Comparison of ENCODE assay signal across 8 cellular contexts in the genomic region with DNA sequence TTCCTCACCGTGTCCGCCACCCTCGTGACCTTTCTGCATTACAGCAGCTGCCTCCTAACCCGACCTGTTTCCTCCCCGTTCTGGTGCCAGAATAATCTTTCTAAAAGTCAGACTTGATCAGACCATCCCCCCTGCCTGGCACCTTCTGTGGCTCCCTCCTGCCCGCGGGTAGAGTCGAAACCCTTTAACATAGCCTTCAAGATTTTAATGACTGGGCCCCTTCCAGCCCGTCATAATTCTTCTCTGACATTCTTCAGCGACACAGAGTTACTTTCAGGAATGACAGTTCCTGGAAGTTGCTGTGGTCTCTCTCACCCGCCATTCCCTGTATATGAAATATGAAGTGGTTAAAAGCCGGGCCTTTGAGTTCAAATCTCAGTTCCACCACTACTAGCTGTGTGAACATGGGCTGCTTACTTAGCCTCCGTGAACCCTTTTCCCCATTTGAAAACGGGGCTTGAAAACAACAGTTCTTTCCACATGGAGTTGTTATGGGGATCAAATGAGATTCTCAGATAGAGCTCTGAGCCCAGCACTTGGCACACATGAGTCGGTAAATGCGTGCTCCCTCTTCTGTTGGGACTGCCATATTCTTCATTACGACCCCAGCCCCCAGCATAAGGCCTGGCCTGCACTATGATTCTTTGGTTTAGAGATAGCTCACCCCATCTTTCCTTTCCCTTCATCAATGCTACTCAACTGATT. TPM values are rescaled to one million over a fixed set of nuclear protein-coding genes. Genes with fewer than 3 reads are reported as not detected.
DNase-seq lines count a peak whose midpoint lies in the region; ATAC-seq and TF ChIP-seq lines count a peak whose summit lies in the region.

No MANE protein-coding gene starts in this region.

- H3K27ac ChIP-seq in heart right ventricle (peak overlapping the region; percentile 63 to 97 (median 92)), sigmoid colon (peak overlapping the region; percentile 95 to 98 (median 96))

- peak; percentile 0 for ATAC-seq in HG03460 (IDR thresholded peaks at IDR 0.05; ENCODE audit: unreplicated experiment)
- ATAC-seq in activated CD8-positive, alpha-beta T cell treated with anti-CD3 and anti-CD28 coated beads, Interleukin-2, amount 10 ng/mL, durations not matched to agents 7 days and 5 days: no peak
- ATAC-seq in heart right ventricle: peak in 1 of 8 donors; percentile 0
- no peak for ATAC-seq in GM21619 (IDR thresholded peaks at IDR 0.05; ENCODE audit: unreplicated experiment)
- no peak for ATAC-seq in HG03095 (IDR thresholded peaks at IDR 0.05; ENCODE audit: unreplicated experiment)

- intact Hi-C loops in heart right ventricle (cut with DNase I): loop anchor here in 4 of 10 donors (2.0 to 10.0 kb wide), 4 partner anchors 74 to 200 kb away; a partner anchor contains a TSS
- intact Hi-C loops in sigmoid colon (cut with DNase I): loop anchor here (2.0 to 10.0 kb wide), 3 partner anchors 74 to 1768 kb away; a partner anchor contains a TSS

- TF ChIP-seq POLR2A in sigmoid colon (IDR thresholded peaks at IDR 0.05): no peak

- peak overlapping the region; percentile 99 for H3K27ac Mint-ChIP-seq in activated CD8-positive, alpha-beta T cell treated with anti-CD3 and anti-CD28 coated beads, Interleukin-2, amount 10 ng/mL, durations not matched to agents 7 days and 5 days

- WGBS in heart right ventricle, 2 donors: 6 to 7% methylated on average over 14 to 17 of the region's 17 CpGs
- WGBS in sigmoid colon, 2 donors: 2 to 4% methylated on average over 17 of the region's 17 CpGs

- no peak for TF ChIP-seq EP300 in sigmoid colon (IDR thresholded peaks at IDR 0.05)

- no peaks in the 10 kb centered on the region for H3K9me3 Mint-ChIP-seq in activated CD8-positive, alpha-beta T cell treated with anti-CD3 and anti-CD28 coated beads, Interleukin-2, amount 10 ng/mL, durations not matched to agents 7 days and 5 days (ENCODE audit: insufficient read depth)

- H3K9me3 ChIP-seq in heart right ventricle: no peaks in the 10 kb centered on the region
- H3K9me3 ChIP-seq in sigmoid colon: no peaks in the 10 kb centered on the region

- POLR2A ChIA-PET in activated CD8-positive, alpha-beta T cell treated with anti-CD3 and anti-CD28 coated beads, Interleukin-2, amount 10 ng/mL, durations not matched to agents 7 days and 5 days (lab: Charles Lee): interaction anchor here (0.7 to 3.5 kb wide), 11 partner anchors 11 to 199 kb away, joined by 3 to 23 read pairs (median 4); a partner anchor contains a TSS

- H3K36me3 ChIP-seq in heart right ventricle (peaks cover 0 to 28% (median 4%) of the 10 kb centered on the region in 9 donors), sigmoid colon (peaks cover 0 to 17% (median 6%) of the 10 kb centered on the region in 4 donors)

- peak; percentile 31 for DNase-seq in COLO668 (lab: John Stamatoyannopoulos, UW; ENCODE audit: unreplicated experiment)
- peak; percentile 64 for DNase-seq in activated CD8-positive, alpha-beta T cell treated with anti-CD3 and anti-CD28 coated beads, Interleukin-2, amount 10 ng/mL, durations not matched to agents 7 days and 5 days
- DNase-seq in heart right ventricle: no peak
- DNase-seq in sigmoid colon: no peak
- DNase-seq in UCSD-AML1 (lab: John Stamatoyannopoulos, UW; ENCODE audit: unreplicated experiment): no peak

- H3K4me1 ChIP-seq in heart right ventricle: peaks cover 0 to 36% (median 14%) of the 10 kb centered on the region in 9 donors
- H3K4me1 ChIP-seq in sigmoid colon: peaks cover 0 to 20% (median 9%) of the 10 kb centered on the region in 4 donors

- H3K4me1 Mint-ChIP-seq in activated CD8-positive, alpha-beta T cell treated with anti-CD3 and anti-CD28 coated beads, Interleukin-2, amount 10 ng/mL, durations not matched to agents 7 days and 5 days (ENCODE audit: low read depth): peaks cover 33% of the 10 kb centered on the region

- H3K36me3 Mint-ChIP-seq in activated CD8-positive, alpha-beta T cell treated with anti-CD3 and anti-CD28 coated beads, Interleukin-2, amount 10 ng/mL, durations not matched to agents 7 days and 5 days (ENCODE audit: low read depth): peaks cover 30% of the 10 kb centered on the region

- no peaks in the 10 kb centered on the region for H3K27me3 Mint-ChIP-seq in activated CD8-positive, alpha-beta T cell treated with anti-CD3 and anti-CD28 coated beads, Interleukin-2, amount 10 ng/mL, durations not matched to agents 7 days and 5 days (ENCODE audit: low read depth)

- TF ChIP-seq CTCF in heart right ventricle (IDR thresholded peaks at IDR 0.05) (no peak), sigmoid colon (IDR thresholded peaks at IDR 0.05) (no peak)

- H3K4me3 ChIP-seq in heart right ventricle: peak overlapping the region; percentile 50 to 96 (median 84)
- H3K4me3 ChIP-seq in sigmoid colon: peak overlapping the region; percentile 78 to 95 (median 82)

- H3K27me3 ChIP-seq in heart right ventricle (no peaks in the 10 kb centered on the region), sigmoid colon (no peaks in the 10 kb centered on the region)

- CTCF ChIA-PET in activated CD8-positive, alpha-beta T cell treated with anti-CD3 and anti-CD28 coated beads, Interleukin-2, amount 10 ng/mL, durations not matched to agents 7 days and 5 days (lab: Charles Lee): interaction anchor here (0.9 to 4.8 kb wide), 10 partner anchors 10 to 199 kb away, joined by 3 to 26 read pairs (median 7); a partner anchor contains a TSS

- H3K4me3 Mint-ChIP-seq in activated CD8-positive, alpha-beta T cell treated with anti-CD3 and anti-CD28 coated beads, Interleukin-2, amount 10 ng/mL, durations not matched to agents 7 days and 5 days: peak overlapping the region; percentile 99

RNA-seq across cellular contexts. Expression of a gene that starts 0.7 kb away (rescaled TPM):
- total RNA-seq in activated CD8-positive, alpha-beta T cell treated with anti-CD3 and anti-CD28 coated beads, Interleukin-2, amount 10 ng/mL, durations not matched to agents 7 days and 5 days: 10 to 100 TPM; 45.5 to 46.6 TPM
- total RNA-seq in heart right ventricle (10 to 100 TPM; 20.0 to 43.7 (median 30.0) TPM), sigmoid colon (10 to 100 TPM; 24.6 to 38.1 (median 28.4) TPM)
- polyA plus RNA-seq in heart right ventricle (100 to 1,000 TPM in 1 of 2 donors, 10 to 100 TPM in 1; 38.3 to 141 TPM), sigmoid colon (100 to 1,000 TPM; 316 to 470 (median 434) TPM)

Comparison
In these comparisons a context has a peak if more than half of its experiments do, and no peak if none do; other contexts are left out.
1. DNase-seq: peak in COLO668 (single experiment) and activated CD8-positive, alpha-beta T cell treated with anti-CD3 and anti-CD28 coated beads, Interleukin-2, amount 10 ng/mL, durations not matched to agents 7 days and 5 days (single experiment); none in heart right ventricle (0 of 2), sigmoid colon (single experiment) and UCSD-AML1 (single experiment).